Comparison of ENCODE assay signal across 22 cellular contexts in genomic region chr7:136890379-136890778, GRCh38. TPM values are rescaled to one million over a fixed set of nuclear protein-coding genes. Genes with fewer than 3 reads are reported as not detected.
DNase-seq lines count a peak whose midpoint lies in the region; ATAC-seq, FAIRE-seq and TF ChIP-seq lines count a peak whose summit lies in the region.
"Had no signal": no experiment of that assay in that cellular context is flagged by ENCODE, and none has a peak within 500 bp of the region (broad histone marks: within the 10 kb centered on the region; RNA-seq: fewer than 3 reads in every experiment).

No MANE protein-coding gene starts in this region.

- ATAC-seq in GM18502 (IDR thresholded peaks at IDR 0.05; ENCODE audit: poor library complexity, unreplicated experiment), result no peak
- no peak for ATAC-seq in sciatic nerve
- no peak for ATAC-seq in pancreas
- ATAC-seq: K562, PC-3 had no signal

- no peak for FAIRE-seq in pancreas (lab: Jason Lieb, UNC)
- FAIRE-seq: GM19239, K562 had no signal

- intact Hi-C loops in sciatic nerve (cut with DNase I) (no loop called here), pancreas (cut with DNase I) (no loop called here)

- H3K27me3 ChIP-seq in pancreas, result no peaks in the 10 kb centered on the region
- H3K27me3 ChIP-seq: SJCRH30 had no signal

- in situ Hi-C loops in astrocyte of the spinal cord (cut with HindIII; ENCODE audit: low sequenced_read_pairs), result no loop called here

- WGBS in pancreas, 2 donors, result 46 to 56% methylated on average over 3 of the region's 3 CpGs

- H3K4me1 ChIP-seq in pancreas, result no peaks in the 10 kb centered on the region
- H3K4me1 ChIP-seq: SJCRH30 had no signal

- no peak overlapping the region for H3K27ac ChIP-seq in pancreas
- H3K27ac ChIP-seq: RWPE1, SJCRH30 had no signal

- DNase-seq in A172 (ENCODE audit: low spot score) (peak; percentile 3), Daoy (ENCODE audit: low read depth) (peak; percentile 13), RPMI7951 (ENCODE audit: low read depth) (peak; percentile 14), astrocyte of the spinal cord (ENCODE audit: low read depth, low spot score) (peak; percentile 52), sciatic nerve (ENCODE audit: low spot score) (no peak), pancreas (no peak)
- no peak for DNase-seq in activated CD4-positive, CD25-positive, alpha-beta regulatory T cell (lab: John Stamatoyannopoulos, UW)
- DNase-seq: AML-193, DMS79 treated with DMSO at 0.1 percent for 48 hours, GDM1, GOT3, NCI-H1417 treated with DMSO at 0.1 percent for 48 hours, NCI-H187 treated with DMSO at 0.1 percent for 48 hours, NCI-H345, NCI-H526, PC-3, SJCRH30 had no signal

- H3K9me3 ChIP-seq in pancreas, result no peaks in the 10 kb centered on the region
- H3K9me3 ChIP-seq: SJCRH30 had no signal

- H3K36me3 ChIP-seq in pancreas, result no peaks in the 10 kb centered on the region
- H3K36me3 ChIP-seq: SJCRH30 had no signal

- no peak for TF ChIP-seq CTCF in astrocyte of the spinal cord (IDR thresholded peaks at IDR 0.05; ENCODE audit: low read depth, low read length)
- TF ChIP-seq CTCF in pancreas (IDR thresholded peaks at IDR 0.05), result no peak

- H3K4me3 ChIP-seq in astrocyte of the spinal cord (ENCODE audit: low read depth, low read length) (no peak overlapping the region), pancreas (no peak overlapping the region)
- H3K4me3 ChIP-seq: K562, SJCRH30 had no signal

RNA-seq across cellular contexts. Expression of gene CHRM2, which starts 21.9 kb away (rescaled TPM):
- total RNA-seq in A172 (2014; rRNA removed; shearing (Covaris generic)), result not detected in 2 replicates
- total RNA-seq in Daoy (2014; rRNA removed; shearing (Covaris generic)), result 0.06 and 0.51 TPM in 2 replicates
- total RNA-seq in RPMI7951 (2014; rRNA removed; shearing (Covaris generic)), result 0.84 and 0.88 TPM in 2 replicates
- total RNA-seq in sciatic nerve, result not detected
- total RNA-seq in pancreas, result under 1 TPM in 2 of 6 donors, not detected in 4; 0.03 to 0.08 TPM
- under 1 TPM in 1 of 2 donors, not detected in 1; 0.12 TPM for polyA plus RNA-seq in pancreas
- total RNA-seq: K562, PC-3, SJCRH30 had no signal
- polyA plus RNA-seq: CD14-positive monocyte, K562 had no signal

Comparison
In these comparisons a context has a peak if more than half of its experiments do, and no peak if none do; other contexts are left out.
1. DNase-seq: peak in A172 (single experiment), Daoy (single experiment), RPMI7951 (single experiment) and astrocyte of the spinal cord (single experiment); none in activated CD4-positive, CD25-positive, alpha-beta regulatory T cell (0 of 4), sciatic nerve (single experiment) and pancreas (0 of 6).